8 cellular contexts compared by ENCODE assay signal in the genomic region with DNA sequence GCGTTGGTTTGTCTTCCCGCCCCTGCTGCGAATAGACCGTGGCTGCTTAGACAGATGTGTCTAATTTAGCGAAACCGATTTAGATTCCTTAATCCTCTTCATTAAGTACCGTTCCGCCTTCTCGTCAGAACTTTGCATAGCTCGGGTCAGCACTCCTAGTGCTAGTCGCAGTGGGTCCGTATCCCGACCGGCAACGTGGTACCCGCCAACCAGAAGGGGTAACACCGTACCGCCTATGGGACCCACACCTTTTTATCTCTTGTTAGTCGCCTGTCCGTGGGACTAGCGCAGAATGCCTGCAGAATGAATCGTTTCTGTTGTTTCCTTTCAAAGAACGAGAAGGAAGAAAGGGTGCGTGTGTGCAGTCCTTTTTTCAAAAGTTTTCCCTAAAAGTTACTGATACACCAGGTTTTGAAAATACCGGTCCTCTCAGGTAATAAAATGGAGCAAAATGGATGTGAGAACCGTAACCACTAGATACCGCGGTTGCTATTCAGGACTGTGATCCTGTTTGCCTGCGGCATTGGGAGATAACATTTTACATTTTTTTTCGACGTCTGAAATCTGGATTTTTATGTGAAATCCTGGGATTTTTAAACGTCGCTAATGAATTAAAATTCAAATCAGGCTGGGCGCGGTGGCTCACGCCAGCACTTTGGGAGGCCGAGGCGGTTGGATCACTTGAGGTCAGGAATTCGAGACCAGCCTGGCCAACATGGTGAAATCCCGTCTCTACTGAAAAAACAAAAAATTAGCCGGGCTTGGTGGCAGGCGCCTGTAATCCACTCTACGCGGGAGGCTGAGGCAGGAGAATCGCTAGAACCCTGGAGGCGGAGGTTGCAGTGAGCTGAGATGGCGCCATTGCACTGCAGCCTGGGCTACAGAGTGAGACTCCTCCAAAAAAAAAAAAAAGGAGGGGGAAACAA. TPM values are rescaled to one million over a fixed set of nuclear protein-coding genes. Genes with fewer than 3 reads are reported as not detected.
DNase-seq lines count a peak whose midpoint lies in the region; ATAC-seq and TF ChIP-seq lines count a peak whose summit lies in the region.

No MANE protein-coding gene starts in this region.

- peaks cover 29% of the 10 kb centered on the region for H3K36me3 ChIP-seq in cardiac muscle cell

- H3K4me3 ChIP-seq in cardiac muscle cell (peak overlapping the region; percentile 75), skin epidermis (peak overlapping the region; percentile 79 to 98 (median 92))

- H3K27ac ChIP-seq in VCaP (peak overlapping the region; percentile 99), cardiac muscle cell (no peak overlapping the region), skin epidermis (peak overlapping the region in 20 of 21 experiments; percentile 4 to 98 (median 97))

- peak; percentile 42; the same call in 1 of the 2 replicates for TF ChIP-seq CTCF in VCaP (conservative IDR thresholded peaks at IDR 0.05)
- no peak for TF ChIP-seq CTCF in cardiac muscle cell (IDR thresholded peaks at IDR 0.05; ENCODE audit: low read depth, low read length)

- peak overlapping the region; percentile 99 for H3K27ac Mint-ChIP-seq in activated CD4-positive, alpha-beta T cell treated with anti-CD3 and anti-CD28 coated beads, Interleukin-2, amount 10 ng/mL, durations not matched to agents 24 days and 14 days

- peaks cover 18% of the 10 kb centered on the region for H3K4me1 ChIP-seq in cardiac muscle cell (ENCODE audit: low read depth)

- H3K27me3 Mint-ChIP-seq in activated CD4-positive, alpha-beta T cell treated with anti-CD3 and anti-CD28 coated beads, Interleukin-2, amount 10 ng/mL, durations not matched to agents 24 days and 14 days = no peaks in the 10 kb centered on the region

- no peaks in the 10 kb centered on the region for H3K9me3 Mint-ChIP-seq in activated CD4-positive, alpha-beta T cell treated with anti-CD3 and anti-CD28 coated beads, Interleukin-2, amount 10 ng/mL, durations not matched to agents 24 days and 14 days

- no peaks in the 10 kb centered on the region for H3K27me3 ChIP-seq in cardiac muscle cell

- H3K36me3 Mint-ChIP-seq in activated CD4-positive, alpha-beta T cell treated with anti-CD3 and anti-CD28 coated beads, Interleukin-2, amount 10 ng/mL, durations not matched to agents 24 days and 14 days (ENCODE audit: low read depth) = peaks cover 41% of the 10 kb centered on the region

- H3K4me1 Mint-ChIP-seq in activated CD4-positive, alpha-beta T cell treated with anti-CD3 and anti-CD28 coated beads, Interleukin-2, amount 10 ng/mL, durations not matched to agents 24 days and 14 days = peaks cover 31% of the 10 kb centered on the region

- intact Hi-C loops in activated CD4-positive, alpha-beta T cell treated with anti-CD3 and anti-CD28 coated beads, Interleukin-2, amount 10 ng/mL, durations not matched to agents 24 days and 14 days (cut with micrococcal nuclease) = loop anchor here (1.0 to 2.0 kb wide), 7 partner anchors 20 to 923 kb away; a partner anchor contains a TSS

- DNase-seq in activated CD4-positive, alpha-beta T cell treated with anti-CD3 and anti-CD28 coated beads, Interleukin-2, amount 10 ng/mL, durations not matched to agents 24 days and 14 days = no peak
- no peak for DNase-seq in activated CD4-positive, alpha-beta T cell treated with anti-CD3 and anti-CD28 coated beads for 1 hour
- DNase-seq in cardiac muscle cell (ENCODE audit: low read depth in 1 of 2, low spot score in 1 of 2) (no peak), SK-N-DZ (ENCODE audit: low spot score) (no peak), COLO829 (ENCODE audit: low spot score) (no peak)

- H3K4me3 Mint-ChIP-seq in activated CD4-positive, alpha-beta T cell treated with anti-CD3 and anti-CD28 coated beads, Interleukin-2, amount 10 ng/mL, durations not matched to agents 24 days and 14 days = peak overlapping the region; percentile 97

- peak; percentile 22 for ATAC-seq in HG02973 (IDR thresholded peaks at IDR 0.05; ENCODE audit: unreplicated experiment)

- H3K9me3 ChIP-seq in cardiac muscle cell (ENCODE audit: low read depth) = no peaks in the 10 kb centered on the region

RNA-seq across cellular contexts. Expression of a gene that starts 1.0 kb away (rescaled TPM):
- total RNA-seq in activated CD4-positive, alpha-beta T cell treated with anti-CD3 and anti-CD28 coated beads, Interleukin-2, amount 10 ng/mL, durations not matched to agents 24 days and 14 days = 510 and 515 TPM in 2 replicates
- total RNA-seq in cardiac muscle cell = 209 and 235 TPM in 2 replicates
- 127 and 146 TPM in 2 replicates for polyA plus RNA-seq in cardiac muscle cell
- 480 and 539 TPM in 2 replicates for polyA plus RNA-seq in SK-N-DZ (2014; cell fraction: cytosol; rRNA removed)
- 1,112 and 1,249 TPM in 2 replicates for polyA plus RNA-seq in SK-N-DZ (2014; cell fraction: nucleus; rRNA removed)

RNA-seq across cellular contexts. Expression of a gene that starts 20.0 kb away (rescaled TPM):
- total RNA-seq in activated CD4-positive, alpha-beta T cell treated with anti-CD3 and anti-CD28 coated beads, Interleukin-2, amount 10 ng/mL, durations not matched to agents 24 days and 14 days = 35.4 and 37.3 TPM in 2 replicates
- total RNA-seq in cardiac muscle cell = 29.7 and 37.3 TPM in 2 replicates
- 18.5 and 22.3 TPM in 2 replicates for polyA plus RNA-seq in cardiac muscle cell
- polyA plus RNA-seq in SK-N-DZ (2014; cell fraction: cytosol; rRNA removed) = 51.3 and 65.9 TPM in 2 replicates
- 40.5 and 41.9 TPM in 2 replicates for polyA plus RNA-seq in SK-N-DZ (2014; cell fraction: nucleus; rRNA removed)

RNA-seq across cellular contexts. Expression of a gene that starts 52.8 kb away (rescaled TPM):
- 0.50 and 0.58 TPM in 2 replicates for total RNA-seq in activated CD4-positive, alpha-beta T cell treated with anti-CD3 and anti-CD28 coated beads, Interleukin-2, amount 10 ng/mL, durations not matched to agents 24 days and 14 days
- 14.8 and 18.3 TPM in 2 replicates for total RNA-seq in cardiac muscle cell
- polyA plus RNA-seq in cardiac muscle cell = 10.9 and 15.3 TPM in 2 replicates
- 10.0 and 12.3 TPM in 2 replicates for polyA plus RNA-seq in SK-N-DZ (2014; cell fraction: cytosol; rRNA removed)
- polyA plus RNA-seq in SK-N-DZ (2014; cell fraction: nucleus; rRNA removed) = 40.2 TPM in 2 replicates

Comparison
In these comparisons a context has a peak if more than half of its experiments do, and no peak if none do; other contexts are left out.
1. RNA of a gene that starts 52.8 kb away (total RNA-seq): 14.8 to 18.3 TPM in cardiac muscle cell; 0.50 to 0.58 TPM in activated CD4-positive, alpha-beta T cell treated with anti-CD3 and anti-CD28 coated beads, Interleukin-2, amount 10 ng/mL, durations not matched to agents 24 days and 14 days; every median in the first group is over 10 times any median in the second.